In genomic region chr19:2095338-2095938, GRCh38 we compare ENCODE assay signal across 8 cellular contexts. TPM values are rescaled to one million over a fixed set of nuclear protein-coding genes. Genes with fewer than 3 reads are reported as not detected.
DNase-seq lines count a peak whose midpoint lies in the region; ATAC-seq and TF ChIP-seq lines count a peak whose summit lies in the region.

No MANE protein-coding gene starts in this region.

- H3K27ac ChIP-seq in left lung (peak overlapping the region; percentile 91 to 96), thymus (ENCODE audit: low read depth) (peak overlapping the region; percentile 91)

- H3K9me3 Mint-ChIP-seq in activated naive CD8-positive, alpha-beta T cell treated with anti-CD3 and anti-CD28 coated beads, Interleukin-2, amount 10 ng/mL, durations not matched to agents 7 days and 5 days: no peaks in the 10 kb centered on the region

- POLR2A ChIA-PET in activated naive CD8-positive, alpha-beta T cell treated with anti-CD3 and anti-CD28 coated beads, Interleukin-2, amount 10 ng/mL, durations not matched to agents 7 days and 5 days (lab: Charles Lee): interaction anchor here (0.6 to 5.3 kb wide), 10 partner anchors 12 to 881 kb away, joined by 3 to 180 read pairs (median 3); partner anchors contain the start of genes DOT1L and MKNK2

- intact Hi-C loops in left lung (cut with DNase I): no loop called here

- H3K36me3 Mint-ChIP-seq in activated naive CD8-positive, alpha-beta T cell treated with anti-CD3 and anti-CD28 coated beads, Interleukin-2, amount 10 ng/mL, durations not matched to agents 7 days and 5 days: peaks cover 32% of the 10 kb centered on the region

- no peak for TF ChIP-seq CTCF in left lung (IDR thresholded peaks at IDR 0.05)

- H3K27me3 Mint-ChIP-seq in activated naive CD8-positive, alpha-beta T cell treated with anti-CD3 and anti-CD28 coated beads, Interleukin-2, amount 10 ng/mL, durations not matched to agents 7 days and 5 days: no peaks in the 10 kb centered on the region

- H3K9me3 ChIP-seq in left lung (no peaks in the 10 kb centered on the region), thymus (ENCODE audit: control insufficient read depth) (no peaks in the 10 kb centered on the region)

- H3K36me3 ChIP-seq in left lung (peaks cover 0 to 23% of the 10 kb centered on the region in 2 donors), thymus (ENCODE audit: control insufficient read depth, insufficient read depth) (peaks cover 22% of the 10 kb centered on the region)

- H3K27me3 ChIP-seq in left lung (no peaks in the 10 kb centered on the region), thymus (ENCODE audit: control insufficient read depth, insufficient read depth) (no peaks in the 10 kb centered on the region)

- peak overlapping the region; percentile 66 to 68 for H3K4me3 ChIP-seq in left lung
- H3K4me3 ChIP-seq in thymus (ENCODE audit: low read length): peak overlapping the region; percentile 86

- ATAC-seq in activated naive CD8-positive, alpha-beta T cell treated with anti-CD3 and anti-CD28 coated beads, Interleukin-2, amount 10 ng/mL, durations not matched to agents 7 days and 5 days (ENCODE audit: low read depth): no peak
- ATAC-seq in left lung (no peak), GM19023 (IDR thresholded peaks at IDR 0.05; ENCODE audit: unreplicated experiment) (no peak), GM21529 (IDR thresholded peaks at IDR 0.05; ENCODE audit: unreplicated experiment) (no peak)

- peak; percentile 36 for DNase-seq in activated CD8-positive, alpha-beta memory T cell treated with anti-CD3 and anti-CD28 coated beads, Interleukin-2, amount 50 U/mL, for 4 hours
- no peak for DNase-seq in activated CD8-positive, alpha-beta memory T cell treated with anti-CD3 and anti-CD28 coated beads, Interleukin-2, amount 50 U/mL, for 48 hours
- DNase-seq in activated naive CD8-positive, alpha-beta T cell treated with anti-CD3 and anti-CD28 coated beads, Interleukin-2, amount 10 ng/mL, durations not matched to agents 7 days and 5 days: peak; percentile 59
- DNase-seq in left lung (peak in 1 of 2 donors; percentile 53), germinal center (ENCODE audit: low spot score) (no peak)

- peaks cover 19% of the 10 kb centered on the region for H3K4me1 Mint-ChIP-seq in activated naive CD8-positive, alpha-beta T cell treated with anti-CD3 and anti-CD28 coated beads, Interleukin-2, amount 10 ng/mL, durations not matched to agents 7 days and 5 days

- peak overlapping the region; percentile 96 for H3K27ac Mint-ChIP-seq in activated naive CD8-positive, alpha-beta T cell treated with anti-CD3 and anti-CD28 coated beads, Interleukin-2, amount 10 ng/mL, durations not matched to agents 7 days and 5 days

- 21% methylated on average over 39 of the region's 39 CpGs for WGBS in thymus

- H3K4me3 Mint-ChIP-seq in activated naive CD8-positive, alpha-beta T cell treated with anti-CD3 and anti-CD28 coated beads, Interleukin-2, amount 10 ng/mL, durations not matched to agents 7 days and 5 days: peak overlapping the region; percentile 90

- H3K4me1 ChIP-seq in left lung: peaks cover 21 to 65% of the 10 kb centered on the region in 2 donors
- H3K4me1 ChIP-seq in thymus (ENCODE audit: control insufficient read depth, insufficient read depth, low read length): peaks cover 34% of the 10 kb centered on the region

RNA-seq across cellular contexts. Expression of gene MOB3A, which starts 0.7 kb away (rescaled TPM):
- 100 to 1,000 TPM; 190 to 200 TPM for total RNA-seq in activated naive CD8-positive, alpha-beta T cell treated with anti-CD3 and anti-CD28 coated beads, Interleukin-2, amount 10 ng/mL, durations not matched to agents 7 days and 5 days
- total RNA-seq in left lung: 100 to 1,000 TPM in 1 of 2 donors, 10 to 100 TPM in 1; 59.1 to 105 TPM
- polyA plus RNA-seq in thymus: 29.7 TPM

RNA-seq across cellular contexts. Expression of gene IZUMO4, which starts 1.3 kb away (rescaled TPM):
- 10 to 100 TPM; 16.0 to 17.7 TPM for total RNA-seq in activated naive CD8-positive, alpha-beta T cell treated with anti-CD3 and anti-CD28 coated beads, Interleukin-2, amount 10 ng/mL, durations not matched to agents 7 days and 5 days
- 1 to 10 TPM; 2.6 to 5.2 TPM for total RNA-seq in left lung
- polyA plus RNA-seq in thymus: 37.8 TPM

RNA-seq across cellular contexts. Expression of gene MKNK2, which starts 44.4 kb away (rescaled TPM):
- 100 to 1,000 TPM; 319 to 341 TPM for total RNA-seq in activated naive CD8-positive, alpha-beta T cell treated with anti-CD3 and anti-CD28 coated beads, Interleukin-2, amount 10 ng/mL, durations not matched to agents 7 days and 5 days
- total RNA-seq in left lung: 100 to 1,000 TPM; 238 to 291 TPM
- 97.9 TPM for polyA plus RNA-seq in thymus

RNA-seq across cellular contexts. Expression of gene AP3D1, which starts 55.9 kb away (rescaled TPM):
- total RNA-seq in activated naive CD8-positive, alpha-beta T cell treated with anti-CD3 and anti-CD28 coated beads, Interleukin-2, amount 10 ng/mL, durations not matched to agents 7 days and 5 days: 10 to 100 TPM; 92.6 to 96.5 TPM
- 100 to 1,000 TPM; 109 to 128 TPM for total RNA-seq in left lung
- polyA plus RNA-seq in thymus: 80.1 TPM

Comparison
In these comparisons a context has a peak if more than half of its experiments do, and no peak if none do; other contexts are left out.
1. DNase-seq: peak in activated CD8-positive, alpha-beta memory T cell treated with anti-CD3 and anti-CD28 coated beads, Interleukin-2, amount 50 U/mL, for 4 hours (single experiment) and activated naive CD8-positive, alpha-beta T cell treated with anti-CD3 and anti-CD28 coated beads, Interleukin-2, amount 10 ng/mL, durations not matched to agents 7 days and 5 days (single experiment); none in activated CD8-positive, alpha-beta memory T cell treated with anti-CD3 and anti-CD28 coated beads, Interleukin-2, amount 50 U/mL, for 48 hours (single experiment) and germinal center (single experiment).